ENCODE assay signal across 16 cellular contexts in the genomic region with DNA sequence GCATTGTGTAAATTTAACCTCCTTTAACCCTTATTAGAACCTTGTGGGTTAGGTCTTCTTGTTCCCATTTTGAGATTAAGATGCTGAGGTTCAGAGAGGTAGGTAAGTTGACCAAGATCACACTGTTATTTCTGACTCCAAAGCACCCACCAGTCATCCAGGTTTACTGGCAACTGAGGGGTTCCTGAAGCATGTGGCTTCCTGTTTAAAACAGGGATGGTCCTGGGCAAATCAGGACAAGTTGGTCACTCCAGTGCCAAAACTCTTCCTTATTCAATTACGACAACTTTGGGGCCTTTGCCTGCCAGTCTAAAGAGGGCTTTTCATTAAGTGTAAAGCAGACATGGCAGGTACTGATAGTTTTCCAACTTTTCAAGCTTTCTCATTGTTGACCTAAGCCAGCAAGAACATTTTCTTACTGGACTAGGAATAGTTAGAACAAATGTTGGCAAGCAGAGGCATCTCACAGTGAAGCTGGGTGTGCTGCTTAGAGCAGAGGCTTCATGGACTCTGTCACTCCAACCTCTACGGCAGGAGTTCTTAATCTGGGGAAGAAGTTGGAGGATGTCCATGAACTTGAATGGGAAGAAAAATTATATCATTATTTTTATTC.
DNase-seq lines count a peak whose midpoint lies in the region; ATAC-seq, FAIRE-seq and TF ChIP-seq lines count a peak whose summit lies in the region.
"Had no signal": no experiment of that assay in that cellular context is flagged by ENCODE, and none has a peak within 500 bp of the region (broad histone marks: within the 10 kb centered on the region; RNA-seq: fewer than 3 reads in every experiment).

No MANE protein-coding gene starts in this region.

- H4K5ac ChIP-seq in H1 (ENCODE audit: insufficient read length, low read depth, low read length) = no peak overlapping the region

- H3K79me1 ChIP-seq in H1 (ENCODE audit: low read depth, low read length) = no peaks in the 10 kb centered on the region

- POLR2A ChIA-PET in H1 (lab: Charles Lee; ENCODE audit: partially characterized antibody) = no interaction called here

- no peak overlapping the region for H3K4me3 Mint-ChIP-seq in effector memory CD8-positive, alpha-beta T cell

- ATAC-seq in effector memory CD8-positive, alpha-beta T cell (replicated peaks) = no peak
- ATAC-seq: PC-3 had no signal

- H2BK20ac ChIP-seq in H1 (ENCODE audit: low read length) = no peak overlapping the region; the same call in 1 of the 2 replicates

- H3K4ac ChIP-seq in H1 (replicated peaks; ENCODE audit: insufficient read length, low read depth, low read length) = no peak overlapping the region

- H3K4me1 ChIP-seq in H1 (replicated peaks in 1 of 4; ENCODE audit: control insufficient read depth in 3 of 4, insufficient read depth in 4 of 4, low read length in 3 of 4) = peaks cover 0 to 4% (median 0%) of the 10 kb centered on the region in 4 experiments; a peak in 2 of 7 replicates
- H3K4me1 ChIP-seq: BLaER1 had no signal

- no peaks in the 10 kb centered on the region for H3K79me2 ChIP-seq in H1 (ENCODE audit: control insufficient read depth in 1 of 2, insufficient read depth in 2 of 2, low read length in 2 of 2)

- no peak overlapping the region for H4K91ac ChIP-seq in H1 (replicated peaks; ENCODE audit: insufficient read length, low read length)

- no peak overlapping the region for H3K23ac ChIP-seq in H1 (ENCODE audit: insufficient read length)

- no peak overlapping the region for H3K4me2 ChIP-seq in H1 (ENCODE audit: insufficient read depth in 1 of 2, low read depth in 2 of 2, low read length in 2 of 2)
- H3K4me2 ChIP-seq: BLaER1 had no signal

- no peak overlapping the region for H2BK5ac ChIP-seq in H1 (ENCODE audit: low read depth, low read length)

- H3K27ac ChIP-seq in H1 (ENCODE audit: low read depth, low read length) (no peak overlapping the region), layer of hippocampus (ENCODE audit: low read depth, low read length) (peak overlapping the region; percentile 9)
- H3K27ac ChIP-seq: BLaER1 had no signal

- no peaks in the 10 kb centered on the region for H3K27me3 Mint-ChIP-seq in effector memory CD8-positive, alpha-beta T cell

- no peak overlapping the region for H3K14ac ChIP-seq in H1 (ENCODE audit: insufficient read length)

- no peaks in the 10 kb centered on the region for H3K9me3 ChIP-seq in H1 (ENCODE audit: insufficient read depth in 2 of 2, low read depth in 1 of 2, low read length in 1 of 2)
- H3K9me3 ChIP-seq: BLaER1 had no signal

- no peaks in the 10 kb centered on the region for H4K20me1 ChIP-seq in H1 (replicated peaks in 1 of 2; ENCODE audit: control insufficient read depth in 1 of 2, insufficient read depth in 2 of 2, low read length in 2 of 2)
- H4K20me1 ChIP-seq: BLaER1 had no signal

- no peak for TF ChIP-seq POLR2A in H1 (IDR thresholded peaks at IDR 0.05; ENCODE audit: control extremely low read depth in 1 of 2, low read depth in 2 of 2, low read length in 2 of 2)
- no peak for TF ChIP-seq POLR2A in GM12891 (IDR thresholded peaks at IDR 0.05; ENCODE audit: low read depth, low read length)

- CTCF ChIA-PET in H1 (lab: Charles Lee; ENCODE audit: partially characterized antibody) = interaction anchor here (0.6 to 1.3 kb wide), 2 partner anchors 27 to 230 kb away, joined by 3 read pairs; no protein-coding TSS in a partner anchor

- no peak overlapping the region for H2BK15ac ChIP-seq in H1 (ENCODE audit: low read length)

- no peaks in the 10 kb centered on the region for H3K36me3 ChIP-seq in H1 (ENCODE audit: control insufficient read depth in 2 of 4, insufficient read depth in 4 of 4, low read length in 3 of 4)
- H3K36me3 ChIP-seq: BLaER1 had no signal

- 0 out of 2 replicates have a peak overlapping the region, but pooled peaks have one; percentile 25 for H2AFZ ChIP-seq in H1 (ENCODE audit: low read length)

- no peaks in the 10 kb centered on the region for H3K27me3 ChIP-seq in H1 (replicated peaks in 1 of 4; ENCODE audit: control insufficient read depth in 3 of 4, extremely low read depth in 1 of 4, insufficient read depth in 3 of 4, low read length in 3 of 4)
- no peaks in the 10 kb centered on the region for H3K27me3 ChIP-seq in layer of hippocampus (ENCODE audit: control insufficient read depth, insufficient read depth, low read length)
- H3K27me3 ChIP-seq: BLaER1 had no signal

- H3K18ac ChIP-seq in H1 (ENCODE audit: extremely low read depth, low read length) = no peak overlapping the region

- no peaks in the 10 kb centered on the region for H3K36me3 Mint-ChIP-seq in effector memory CD8-positive, alpha-beta T cell (ENCODE audit: insufficient read depth)

- no peaks in the 10 kb centered on the region for H3K4me1 Mint-ChIP-seq in effector memory CD8-positive, alpha-beta T cell (ENCODE audit: low read depth in 2 of 2)

- H2BK120ac ChIP-seq in H1 (replicated peaks; ENCODE audit: low read depth, low read length) = no peak overlapping the region

- H3K56ac ChIP-seq in H1 (replicated peaks; ENCODE audit: insufficient read length, low read depth, low read length) = no peak overlapping the region

- TF ChIP-seq EP300 in H1 (IDR thresholded peaks at IDR 0.05; ENCODE audit: borderline replicate concordance in 1 of 2, low read depth in 2 of 2, low read length in 2 of 2) = no peak

- no peak overlapping the region for H3K27ac Mint-ChIP-seq in effector memory CD8-positive, alpha-beta T cell

- H4K8ac ChIP-seq in H1 (ENCODE audit: extremely low read depth, insufficient read depth, low read length) = no peak overlapping the region

- no peak overlapping the region for H3K4me3 ChIP-seq in H1 (ENCODE audit: extremely low read depth in 1 of 4, insufficient read depth in 2 of 4, low read depth in 3 of 4, low read length in 4 of 4)
- H3K4me3 ChIP-seq: BLaER1 had no signal

- peaks cover 15 to 16% of the 10 kb centered on the region in 2 donors for H3K9me3 Mint-ChIP-seq in effector memory CD8-positive, alpha-beta T cell

- no peaks in the 10 kb centered on the region for H3K23me2 ChIP-seq in H1 (ENCODE audit: low read depth, low read length)

- FAIRE-seq in H1 (lab: Jason Lieb, UNC) (no peak), GM12891 (lab: Jason Lieb, UNC) (no peak)
- FAIRE-seq: H54 had no signal

- no peak overlapping the region for H3K9ac ChIP-seq in H1 (replicated peaks in 1 of 4; ENCODE audit: extremely low read depth in 1 of 4, low read depth in 3 of 4, low read length in 3 of 4)
- H3K9ac ChIP-seq: BLaER1 had no signal

- no peak for TF ChIP-seq CTCF in H1 (IDR thresholded peaks at IDR 0.05; ENCODE audit: control extremely low read depth in 1 of 3, insufficient read depth in 1 of 3, low read depth in 1 of 3, low read length in 3 of 3)

- DNase-seq in H1 (ENCODE audit: low read depth in 1 of 2, low spot score in 2 of 2) = no peak
- peak; percentile 8 for DNase-seq in putamen (ENCODE audit: low spot score)
- DNase-seq in activated naive CD4-positive, alpha-beta T cell (lab: John Stamatoyannopoulos, UW) = no peak
- no peak for DNase-seq in GM03348 (ENCODE audit: low spot score)
- no peak for DNase-seq in effector memory CD8-positive, alpha-beta T cell
- no peak for DNase-seq in GM12891 (ENCODE audit: insufficient read length, low spot score)
- DNase-seq: GF-D8, KBM-7, NCI-H1048, NCI-H146, NCI-H345, NCI-H69, PC-3 had no signal

- H2BK12ac ChIP-seq in H1 (ENCODE audit: low read depth, low read length) = no peak overlapping the region; the same call in 1 of the 2 replicates

- H2AK5ac ChIP-seq in H1 (ENCODE audit: low read depth, low read length) = no peak overlapping the region

- WGBS in H1 (ENCODE audit: extremely low coverage in 1 of 2, insufficient coverage in 1 of 2, insufficient read length in 1 of 2, insufficient replicate concordance in 2 of 2, low coverage in 1 of 2, low lambda C conversion rate in 2 of 2, missing lambda C conversion rate in 1 of 2), 2 experiments = 80% methylated on average over 2 of the region's 2 CpGs; no CpG with 5 or more reads in 1 of the 2 experiments

- TF ChIP-seq RAD21 in H1 (IDR thresholded peaks at IDR 0.05 in 1 of 2, conservative IDR thresholded peaks at IDR 0.05 in 1 of 2; ENCODE audit: low read depth in 2 of 2, low read length in 2 of 2) = no peak

TF ChIP-seq in H1, 55 proteins besides CTCF, POLR2A, EP300 and RAD21 (continues in another document):
- TF ChIP-seq, protein P1, sequence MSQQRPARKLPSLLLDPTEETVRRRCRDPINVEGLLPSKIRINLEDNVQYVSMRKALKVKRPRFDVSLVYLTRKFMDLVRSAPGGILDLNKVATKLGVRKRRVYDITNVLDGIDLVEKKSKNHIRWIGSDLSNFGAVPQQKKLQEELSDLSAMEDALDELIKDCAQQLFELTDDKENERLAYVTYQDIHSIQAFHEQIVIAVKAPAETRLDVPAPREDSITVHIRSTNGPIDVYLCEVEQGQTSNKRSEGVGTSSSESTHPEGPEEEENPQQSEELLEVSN (IDR thresholded peaks at IDR 0.05) = no peak
- TF ChIP-seq RNF2 (IDR thresholded peaks at IDR 0.05; ENCODE audit: borderline replicate concordance, low read depth, low read length, missing control alignments, poor library complexity, severe bottlenecking) (no peak), TAF7 (optimal IDR thresholded peaks at IDR 0.05; ENCODE audit: borderline replicate concordance, low read depth, low read length) (no peak), RBBP5 (IDR thresholded peaks at IDR 0.05; ENCODE audit: borderline replicate concordance, low read depth, low read length) (no peak)
- TF ChIP-seq, protein P2, sequence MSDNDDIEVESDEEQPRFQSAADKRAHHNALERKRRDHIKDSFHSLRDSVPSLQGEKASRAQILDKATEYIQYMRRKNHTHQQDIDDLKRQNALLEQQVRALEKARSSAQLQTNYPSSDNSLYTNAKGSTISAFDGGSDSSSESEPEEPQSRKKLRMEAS (IDR thresholded peaks at IDR 0.05) = no peak

TF ChIP-seq in GM12891, 5 proteins besides CTCF, POLR2A, EP300 and RAD21:
- TF ChIP-seq POU2F2 (IDR thresholded peaks at IDR 0.05; ENCODE audit: low read depth, low read length) (no peak), TAF1 (IDR thresholded peaks at IDR 0.05; ENCODE audit: low read depth, low read length) (no peak), SPI1 (IDR thresholded peaks at IDR 0.05; ENCODE audit: low read depth, low read length) (no peak), PAX5 (IDR thresholded peaks at IDR 0.05; ENCODE audit: insufficient read depth, low read length, severe bottlenecking) (no peak)
